In the genomic region with DNA sequence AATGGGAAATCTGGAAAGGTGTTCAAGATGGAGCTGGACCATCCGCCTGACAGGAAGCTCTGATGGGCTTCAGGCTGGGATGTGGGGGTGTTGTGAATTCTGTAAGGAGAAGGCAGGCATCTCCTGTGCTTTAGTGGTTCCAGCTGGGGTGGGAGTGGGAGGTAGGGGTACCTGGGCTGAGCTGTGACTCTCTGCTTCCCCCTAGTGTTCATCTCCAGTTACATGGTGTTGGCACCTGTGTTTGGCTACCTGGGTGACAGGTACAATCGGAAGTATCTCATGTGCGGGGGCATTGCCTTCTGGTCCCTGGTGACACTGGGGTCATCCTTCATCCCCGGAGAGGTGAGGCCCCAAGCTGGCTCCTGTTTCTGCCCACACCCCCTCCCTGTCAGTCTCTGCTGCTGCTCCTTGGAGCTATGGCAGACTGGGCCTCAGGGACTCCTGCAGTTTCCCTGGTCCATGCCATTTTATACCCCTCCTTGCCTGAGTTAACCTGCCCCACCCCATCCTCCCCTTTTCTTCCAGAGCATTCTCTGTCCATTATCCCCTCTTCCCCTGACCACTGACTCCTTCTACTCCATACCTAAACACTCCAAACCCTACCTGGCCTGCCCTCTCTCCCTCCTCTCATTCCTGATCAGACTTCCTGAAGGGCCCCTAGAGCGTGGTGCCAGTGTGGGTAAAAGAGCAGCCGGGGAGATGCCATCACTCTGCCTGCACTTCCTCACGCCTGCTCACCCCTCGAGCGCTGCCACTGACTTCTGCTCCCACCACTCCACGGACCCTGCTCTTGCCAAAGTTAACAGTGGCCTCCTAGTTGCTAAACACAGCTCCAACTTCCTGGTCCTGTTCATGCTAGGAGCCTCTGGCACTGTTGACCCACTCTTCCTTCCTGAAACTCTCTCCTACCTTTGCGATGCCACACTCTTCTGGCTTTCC, we compare ENCODE assay signal across 10 cellular contexts. TPM values are rescaled to one million over a fixed set of nuclear protein-coding genes. Genes with fewer than 3 reads are reported as not detected.
A peak's percentile ranks its signal among the peaks of the same experiment; 100 is the strongest.
DNase-seq lines count a peak whose midpoint lies in the region; FAIRE-seq and TF ChIP-seq lines count a peak whose summit lies in the region.
"Had no signal": no experiment of that assay in that cellular context is flagged by ENCODE, and none has a peak within 500 bp of the region (broad histone marks: within the 10 kb centered on the region; RNA-seq: fewer than 3 reads in every experiment).

No MANE protein-coding gene starts in this region.

- H2BK120ac ChIP-seq in H1 (replicated peaks; ENCODE audit: low read depth, low read length): no peak overlapping the region

- no peak overlapping the region for H3K4me3 ChIP-seq in H1 (ENCODE audit: extremely low read depth in 1 of 4, insufficient read depth in 2 of 4, low read depth in 3 of 4, low read length in 4 of 4)
- no peak overlapping the region for H3K4me3 ChIP-seq in smooth muscle cell
- H3K4me3 ChIP-seq: gastroesophageal sphincter had no signal

- no peak overlapping the region for H3K27ac Mint-ChIP-seq in activated CD4-positive, alpha-beta T cell treated with anti-CD3 and anti-CD28 coated beads, Interleukin-2, amount 10 ng/mL, durations not matched to agents 7 days and 5 days
- H3K27ac Mint-ChIP-seq: activated B cell treated with CpG ODN at 0.5 μM for 24 hours had no signal

- H3K79me2 ChIP-seq in H1 (ENCODE audit: control insufficient read depth in 1 of 2, insufficient read depth in 2 of 2, low read length in 2 of 2): peaks cover 0 to 8% of the 10 kb centered on the region in 2 experiments; a peak in 1 of 4 replicates
- H3K79me2 ChIP-seq in smooth muscle cell (ENCODE audit: low read depth): peaks cover 15% of the 10 kb centered on the region

- TF ChIP-seq RAD21 in H1 (IDR thresholded peaks at IDR 0.05 in 1 of 2, conservative IDR thresholded peaks at IDR 0.05 in 1 of 2; ENCODE audit: low read depth in 2 of 2, low read length in 2 of 2): peak; percentile 56 to 63

- no peak overlapping the region for H2AK5ac ChIP-seq in H1 (ENCODE audit: low read depth, low read length)

- peaks cover 4% of the 10 kb centered on the region; the same call in 1 of the 2 replicates for H3K79me1 ChIP-seq in H1 (ENCODE audit: low read depth, low read length)

- no peak for TF ChIP-seq EP300 in H1 (IDR thresholded peaks at IDR 0.05; ENCODE audit: borderline replicate concordance in 1 of 2, low read depth in 2 of 2, low read length in 2 of 2)

- H3K4me2 ChIP-seq in H1 (ENCODE audit: insufficient read depth in 1 of 2, low read depth in 2 of 2, low read length in 2 of 2) (no peak overlapping the region), smooth muscle cell (no peak overlapping the region)

- H2AFZ ChIP-seq in H1 (ENCODE audit: low read length): no peak overlapping the region
- no peak overlapping the region for H2AFZ ChIP-seq in smooth muscle cell (ENCODE audit: low read depth)

- H3K4me3 Mint-ChIP-seq in activated CD4-positive, alpha-beta T cell treated with anti-CD3 and anti-CD28 coated beads, Interleukin-2, amount 10 ng/mL, durations not matched to agents 7 days and 5 days: no peak overlapping the region
- H3K4me3 Mint-ChIP-seq: activated B cell treated with CpG ODN at 0.5 μM for 24 hours had no signal

- TF ChIP-seq CTCF in H1 (IDR thresholded peaks at IDR 0.05; ENCODE audit: control extremely low read depth in 1 of 3, insufficient read depth in 1 of 3, low read depth in 1 of 3, low read length in 3 of 3): peak; percentile 77 to 87 (median 87)
- peak; percentile 40 for TF ChIP-seq CTCF in smooth muscle cell (IDR thresholded peaks at IDR 0.05; ENCODE audit: borderline replicate concordance, insufficient read depth, poor library complexity, severe bottlenecking)

- H3K27ac ChIP-seq in H1 (ENCODE audit: low read depth, low read length) (no peak overlapping the region), smooth muscle cell (ENCODE audit: low read depth) (no peak overlapping the region)
- H3K27ac ChIP-seq: gastroesophageal sphincter had no signal

- H3K9me3 ChIP-seq in H1 (ENCODE audit: insufficient read depth in 2 of 2, low read depth in 1 of 2, low read length in 1 of 2) (peaks cover 5 to 7% of the 10 kb centered on the region in 2 experiments; a peak in 2 of 4 replicates), smooth muscle cell (replicated peaks; ENCODE audit: low read depth) (no peaks in the 10 kb centered on the region)
- H3K9me3 ChIP-seq: gastroesophageal sphincter had no signal

- no peak overlapping the region for H2BK5ac ChIP-seq in H1 (ENCODE audit: low read depth, low read length)

- intact Hi-C loops in head of caudate nucleus (cut with DNase I): no loop called here

- peak overlapping the region; percentile 46; the same call in 1 of the 2 replicates for H2BK15ac ChIP-seq in H1 (ENCODE audit: low read length)

- H3K27me3 Mint-ChIP-seq in activated CD4-positive, alpha-beta T cell treated with anti-CD3 and anti-CD28 coated beads, Interleukin-2, amount 10 ng/mL, durations not matched to agents 7 days and 5 days: no peaks in the 10 kb centered on the region
- H3K27me3 Mint-ChIP-seq: activated B cell treated with CpG ODN at 0.5 μM for 24 hours had no signal

- WGBS in H1 (ENCODE audit: extremely low coverage in 1 of 2, insufficient coverage in 1 of 2, insufficient read length in 1 of 2, insufficient replicate concordance in 2 of 2, low coverage in 1 of 2, low lambda C conversion rate in 2 of 2, missing lambda C conversion rate in 1 of 2), 2 experiments: 84% methylated on average over 11 of the region's 11 CpGs; no CpG with 5 or more reads in 1 of the 2 experiments
- WGBS in smooth muscle cell (ENCODE audit: low lambda C conversion rate): 83% methylated on average over 11 of the region's 11 CpGs

- no peak overlapping the region for H3K23ac ChIP-seq in H1 (ENCODE audit: insufficient read length)

- H3K18ac ChIP-seq in H1 (ENCODE audit: extremely low read depth, low read length): no peak overlapping the region

- no peak overlapping the region for H2BK20ac ChIP-seq in H1 (ENCODE audit: low read length)

- H3K36me3 ChIP-seq in H1 (ENCODE audit: control insufficient read depth in 2 of 4, insufficient read depth in 4 of 4, low read length in 3 of 4) (peaks cover 0 to 16% (median 3%) of the 10 kb centered on the region in 4 experiments; a peak in 2 of 8 replicates), smooth muscle cell (ENCODE audit: low read depth) (no peaks in the 10 kb centered on the region)

- H4K8ac ChIP-seq in H1 (ENCODE audit: extremely low read depth, insufficient read depth, low read length): no peak overlapping the region

- FAIRE-seq in H1 (lab: Jason Lieb, UNC): no peak

- H3K9me3 Mint-ChIP-seq in activated CD4-positive, alpha-beta T cell treated with anti-CD3 and anti-CD28 coated beads, Interleukin-2, amount 10 ng/mL, durations not matched to agents 7 days and 5 days: peaks cover 5% of the 10 kb centered on the region
- H3K9me3 Mint-ChIP-seq: activated B cell treated with CpG ODN at 0.5 μM for 24 hours had no signal

- H4K20me1 ChIP-seq in H1 (replicated peaks in 1 of 2; ENCODE audit: control insufficient read depth in 1 of 2, insufficient read depth in 2 of 2, low read length in 2 of 2) (peaks cover 2 to 4% of the 10 kb centered on the region in 2 experiments), smooth muscle cell (ENCODE audit: low read depth) (no peaks in the 10 kb centered on the region)

- DNase-seq in activated CD4-positive, alpha-beta T cell treated with anti-CD3 and anti-CD28 coated beads, Interleukin-2, amount 10 ng/mL, durations not matched to agents 7 days and 5 days: peak; percentile 32
- DNase-seq in activated CD4-positive, alpha-beta T cell treated with anti-CD3 and anti-CD28 coated beads, Interleukin-2, amount 50 U/mL, for 48 hours: no peak
- DNase-seq in NCI-H2171 (lab: John Stamatoyannopoulos, UW): peak; percentile 8
- DNase-seq in H1 (ENCODE audit: low read depth in 1 of 2, low spot score in 2 of 2): peak in 1 of 2 experiments; percentile 64
- no peak for DNase-seq in smooth muscle cell (lab: John Stamatoyannopoulos, UW; ENCODE audit: unreplicated experiment)
- no peak for DNase-seq in activated CD8-positive, alpha-beta memory T cell treated with anti-CD3 and anti-CD28 coated beads, Interleukin-2, amount 50 U/mL, for 48 hours
- DNase-seq in mesenteric fat pad (ENCODE audit: low spot score): no peak
- no peak for DNase-seq in head of caudate nucleus
- DNase-seq: activated B cell treated with CpG ODN at 0.5 μM for 24 hours had no signal

- TF ChIP-seq POLR2A in H1 (IDR thresholded peaks at IDR 0.05; ENCODE audit: control extremely low read depth in 1 of 2, low read depth in 2 of 2, low read length in 2 of 2): no peak

- H3K9ac ChIP-seq in H1 (replicated peaks in 1 of 4; ENCODE audit: extremely low read depth in 1 of 4, low read depth in 3 of 4, low read length in 3 of 4): no peak overlapping the region
- no peak overlapping the region for H3K9ac ChIP-seq in smooth muscle cell (ENCODE audit: low read depth)

- no peak overlapping the region for H3K14ac ChIP-seq in H1 (ENCODE audit: insufficient read length)

- no peak overlapping the region for H2BK12ac ChIP-seq in H1 (ENCODE audit: low read depth, low read length)

- H3K36me3 Mint-ChIP-seq in activated CD4-positive, alpha-beta T cell treated with anti-CD3 and anti-CD28 coated beads, Interleukin-2, amount 10 ng/mL, durations not matched to agents 7 days and 5 days (ENCODE audit: low read depth): peaks cover 36% of the 10 kb centered on the region

- H3K23me2 ChIP-seq in H1 (ENCODE audit: low read depth, low read length): peaks cover 8% of the 10 kb centered on the region

- H4K91ac ChIP-seq in H1 (replicated peaks; ENCODE audit: insufficient read length, low read length): no peak overlapping the region

- no peaks in the 10 kb centered on the region for H3K27me3 ChIP-seq in H1 (replicated peaks in 1 of 4; ENCODE audit: control insufficient read depth in 3 of 4, extremely low read depth in 1 of 4, insufficient read depth in 3 of 4, low read length in 3 of 4)
- H3K27me3 ChIP-seq in smooth muscle cell (ENCODE audit: low read depth): no peaks in the 10 kb centered on the region
- H3K27me3 ChIP-seq: gastroesophageal sphincter had no signal

- POLR2A ChIA-PET in activated CD4-positive, alpha-beta T cell treated with anti-CD3 and anti-CD28 coated beads, Interleukin-2, amount 10 ng/mL, durations not matched to agents 7 days and 5 days (lab: Charles Lee): no interaction called here
- POLR2A ChIA-PET in H1 (lab: Charles Lee; ENCODE audit: partially characterized antibody): interaction anchor here (0.6 to 1.9 kb wide), 9 partner anchors 8 to 156 kb away, joined by 3 to 10 read pairs (median 4); a partner anchor contains a TSS

- H3K4ac ChIP-seq in H1 (replicated peaks; ENCODE audit: insufficient read length, low read depth, low read length): no peak overlapping the region

- no peak overlapping the region for H4K5ac ChIP-seq in H1 (ENCODE audit: insufficient read length, low read depth, low read length)

- H3K4me1 ChIP-seq in H1 (replicated peaks in 1 of 4; ENCODE audit: control insufficient read depth in 3 of 4, insufficient read depth in 4 of 4, low read length in 3 of 4) (peaks cover 0 to 7% (median 3%) of the 10 kb centered on the region in 4 experiments; a peak in 5 of 7 replicates), smooth muscle cell (ENCODE audit: low read depth) (peaks cover 5% of the 10 kb centered on the region)

- H3K4me1 Mint-ChIP-seq in activated CD4-positive, alpha-beta T cell treated with anti-CD3 and anti-CD28 coated beads, Interleukin-2, amount 10 ng/mL, durations not matched to agents 7 days and 5 days: peaks cover 46% of the 10 kb centered on the region

- H3K56ac ChIP-seq in H1 (replicated peaks; ENCODE audit: insufficient read length, low read depth, low read length): no peak overlapping the region

- H3F3A ChIP-seq in smooth muscle cell (ENCODE audit: low read depth): peaks cover 4% of the 10 kb centered on the region

- CTCF ChIA-PET in activated CD4-positive, alpha-beta T cell treated with anti-CD3 and anti-CD28 coated beads, Interleukin-2, amount 10 ng/mL, durations not matched to agents 7 days and 5 days (lab: Charles Lee): interaction anchor here (0.5 to 1.6 kb wide), 6 partner anchors 8 to 103 kb away, joined by 3 to 6 read pairs (median 4); no protein-coding TSS in a partner anchor
- CTCF ChIA-PET in H1 (lab: Charles Lee; ENCODE audit: partially characterized antibody): interaction anchor here (0.5 to 4.6 kb wide), 25 partner anchors 9 to 657 kb away, joined by 3 to 25 read pairs (median 4); a partner anchor contains a TSS

RNA-seq across cellular contexts. Expression of a gene that starts 3.4 kb away (rescaled TPM):
- 10 to 100 TPM; 24.8 to 26.1 TPM for total RNA-seq in activated CD4-positive, alpha-beta T cell treated with anti-CD3 and anti-CD28 coated beads, Interleukin-2, amount 10 ng/mL, durations not matched to agents 7 days and 5 days
- 48.8 and 49.7 TPM in 2 replicates for total RNA-seq in H1 (2021; fragmentation: NEBNext Ultra II Directional; extraction: Animal tissue kit (Norgen Biotek cat#: 25700))
- polyA plus RNA-seq in H1 (2011; rRNA removed): 66.9 and 124 TPM in 2 replicates
- polyA plus RNA-seq in H1 (2011; cell fraction: cytosol; rRNA removed): 46.9 TPM
- 99.1 TPM for polyA plus RNA-seq in H1 (2011; cell fraction: nucleus; rRNA removed)
- 39.9 to 59.4 TPM (median 47.8 TPM) in 4 replicates for polyA plus RNA-seq in H1 (2012, experiment 1 of 2)
- 68.0 TPM for polyA plus RNA-seq in H1 (2012, experiment 2 of 2)
- polyA plus RNA-seq in H1 (2013, experiment 1 of 2): 48.1 TPM
- polyA plus RNA-seq in H1 (2013, experiment 2 of 2): 54.5 TPM
- polyA minus RNA-seq in H1 (2011; rRNA and poly(A)+ RNA removed): 38.1 and 58.7 TPM in 2 replicates
- 38.8 TPM for polyA minus RNA-seq in H1 (2011; cell fraction: cytosol; rRNA and poly(A)+ RNA removed)
- 22.0 TPM for polyA minus RNA-seq in H1 (2011; cell fraction: nucleus; rRNA and poly(A)+ RNA removed)
- 28.6 and 29.8 TPM in 2 replicates for total RNA-seq in smooth muscle cell
- 109 and 113 TPM in 2 replicates for polyA plus RNA-seq in smooth muscle cell
- 31.4 TPM for total RNA-seq in mesenteric fat pad

RNA-seq across cellular contexts. Expression of a gene that starts 6.9 kb away (rescaled TPM):
- 100 to 1,000 TPM; 365 to 379 TPM for total RNA-seq in activated CD4-positive, alpha-beta T cell treated with anti-CD3 and anti-CD28 coated beads, Interleukin-2, amount 10 ng/mL, durations not matched to agents 7 days and 5 days
- 2.7 and 3.0 TPM in 2 replicates for total RNA-seq in H1 (2021; fragmentation: NEBNext Ultra II Directional; extraction: Animal tissue kit (Norgen Biotek cat#: 25700))
- polyA plus RNA-seq in H1 (2011; rRNA removed) (3.4 and 6.9 TPM in 2 replicates), smooth muscle cell (3.2 and 3.5 TPM in 2 replicates)
- polyA plus RNA-seq in H1 (2011; cell fraction: cytosol; rRNA removed): 3.8 TPM
- polyA plus RNA-seq in H1 (2011; cell fraction: nucleus; rRNA removed): 37.5 TPM
- 5.0 to 7.0 TPM (median 5.7 TPM) in 4 replicates for polyA plus RNA-seq in H1 (2012, experiment 1 of 2)
- 4.2 TPM for polyA plus RNA-seq in H1 (2012, experiment 2 of 2)
- 3.2 TPM for polyA plus RNA-seq in H1 (2013, experiment 1 of 2)
- 2.6 TPM for polyA plus RNA-seq in H1 (2013, experiment 2 of 2)
- 0.85 and 1.7 TPM in 2 replicates for polyA minus RNA-seq in H1 (2011; rRNA and poly(A)+ RNA removed)
- not detected for polyA minus RNA-seq in H1 (2011; cell fraction: cytosol; rRNA and poly(A)+ RNA removed)
- 2.9 TPM for polyA minus RNA-seq in H1 (2011; cell fraction: nucleus; rRNA and poly(A)+ RNA removed)
- total RNA-seq in smooth muscle cell (2.1 and 8.2 TPM in 2 replicates), mesenteric fat pad (4.1 TPM)

RNA-seq across cellular contexts. Expression of a gene that starts 27.2 kb away (rescaled TPM):
- total RNA-seq in activated CD4-positive, alpha-beta T cell treated with anti-CD3 and anti-CD28 coated beads, Interleukin-2, amount 10 ng/mL, durations not matched to agents 7 days and 5 days: 100 to 1,000 TPM; 114 to 130 TPM
- total RNA-seq in H1 (2021; fragmentation: NEBNext Ultra II Directional; extraction: Animal tissue kit (Norgen Biotek cat#: 25700)): 54.4 and 56.0 TPM in 2 replicates
- polyA plus RNA-seq in H1 (2011; rRNA removed) (71.5 and 73.3 TPM in 2 replicates), smooth muscle cell (13.1 and 15.2 TPM in 2 replicates)
- polyA plus RNA-seq in H1 (2011; cell fraction: cytosol; rRNA removed): 86.2 TPM
- polyA plus RNA-seq in H1 (2011; cell fraction: nucleus; rRNA removed): 140 TPM
- polyA plus RNA-seq in H1 (2012, experiment 1 of 2): 75.2 to 84.1 TPM (median 78.7 TPM) in 4 replicates
- 41.1 TPM for polyA plus RNA-seq in H1 (2012, experiment 2 of 2)
- 45.8 TPM for polyA plus RNA-seq in H1 (2013, experiment 1 of 2)
- polyA plus RNA-seq in H1 (2013, experiment 2 of 2): 38.1 TPM
- 67.6 and 74.7 TPM in 2 replicates for polyA minus RNA-seq in H1 (2011; rRNA and poly(A)+ RNA removed)
- polyA minus RNA-seq in H1 (2011; cell fraction: cytosol; rRNA and poly(A)+ RNA removed): 27.4 TPM
- 67.3 TPM for polyA minus RNA-seq in H1 (2011; cell fraction: nucleus; rRNA and poly(A)+ RNA removed)
- total RNA-seq in smooth muscle cell (9.7 and 19.0 TPM in 2 replicates), mesenteric fat pad (29.4 TPM)

RNA-seq across cellular contexts. Expression of a gene that starts 46.2 kb away (rescaled TPM):
- under 1 TPM in 1 of 2 experiments, not detected in 1; 0.12 TPM for total RNA-seq in activated CD4-positive, alpha-beta T cell treated with anti-CD3 and anti-CD28 coated beads, Interleukin-2, amount 10 ng/mL, durations not matched to agents 7 days and 5 days
- total RNA-seq in H1 (2021; fragmentation: NEBNext Ultra II Directional; extraction: Animal tissue kit (Norgen Biotek cat#: 25700)): 0.21 and 0.65 TPM in 2 replicates
- polyA plus RNA-seq in H1 (2011; rRNA removed) (0.57 and 2.3 TPM in 2 replicates), smooth muscle cell (not detected in 2 replicates)
- polyA plus RNA-seq in H1 (2011; cell fraction: cytosol; rRNA removed): 1.8 TPM
- polyA plus RNA-seq in H1 (2011; cell fraction: nucleus; rRNA removed): 1.0 TPM
- polyA plus RNA-seq in H1 (2012, experiment 1 of 2): 0.53 to 0.73 TPM (median 0.65 TPM) in 4 replicates
- 0.16 TPM for polyA plus RNA-seq in H1 (2012, experiment 2 of 2)
- polyA plus RNA-seq in H1 (2013, experiment 1 of 2): 1.1 TPM
- polyA plus RNA-seq in H1 (2013, experiment 2 of 2): 1.6 TPM
- polyA minus RNA-seq in H1 (2011; rRNA and poly(A)+ RNA removed): 0.28 TPM in 1 of 2 replicates, not detected in the other
- polyA minus RNA-seq in H1 (2011; cell fraction: cytosol; rRNA and poly(A)+ RNA removed): not detected
- polyA minus RNA-seq in H1 (2011; cell fraction: nucleus; rRNA and poly(A)+ RNA removed): 1.1 TPM
- total RNA-seq in smooth muscle cell (not detected in 2 replicates), mesenteric fat pad (0.67 TPM)
- total RNA-seq: gastroesophageal sphincter had no signal

RNA-seq across cellular contexts. Expression of a gene that starts 52.9 kb away (rescaled TPM):
- total RNA-seq in activated CD4-positive, alpha-beta T cell treated with anti-CD3 and anti-CD28 coated beads, Interleukin-2, amount 10 ng/mL, durations not matched to agents 7 days and 5 days: 10 to 100 TPM; 16.8 to 21.1 TPM
- total RNA-seq in H1 (2021; fragmentation: NEBNext Ultra II Directional; extraction: Animal tissue kit (Norgen Biotek cat#: 25700)): 13.3 and 14.9 TPM in 2 replicates
- polyA plus RNA-seq in H1 (2011; rRNA removed): 10.4 and 13.2 TPM in 2 replicates
- 21.1 TPM for polyA plus RNA-seq in H1 (2011; cell fraction: cytosol; rRNA removed)
- 27.3 TPM for polyA plus RNA-seq in H1 (2011; cell fraction: nucleus; rRNA removed)
- 13.5 to 16.6 TPM (median 15.7 TPM) in 4 replicates for polyA plus RNA-seq in H1 (2012, experiment 1 of 2)
- polyA plus RNA-seq in H1 (2012, experiment 2 of 2): 10.2 TPM
- polyA plus RNA-seq in H1 (2013, experiment 1 of 2): 8.9 TPM
- polyA plus RNA-seq in H1 (2013, experiment 2 of 2): 8.0 TPM
- polyA minus RNA-seq in H1 (2011; rRNA and poly(A)+ RNA removed): 3.9 and 4.0 TPM in 2 replicates
- polyA minus RNA-seq in H1 (2011; cell fraction: cytosol; rRNA and poly(A)+ RNA removed): 9.5 TPM
- 13.0 TPM for polyA minus RNA-seq in H1 (2011; cell fraction: nucleus; rRNA and poly(A)+ RNA removed)
- 9.2 and 16.6 TPM in 2 replicates for total RNA-seq in smooth muscle cell
- polyA plus RNA-seq in smooth muscle cell: 14.5 and 14.7 TPM in 2 replicates
- 7.5 TPM for total RNA-seq in mesenteric fat pad

Comparison
In these comparisons a context has a peak if more than half of its experiments do, and no peak if none do; other contexts are left out.
1. DNase-seq: peak in activated CD4-positive, alpha-beta T cell treated with anti-CD3 and anti-CD28 coated beads, Interleukin-2, amount 10 ng/mL, durations not matched to agents 7 days and 5 days (single experiment) and NCI-H2171 (single experiment); none in activated CD4-positive, alpha-beta T cell treated with anti-CD3 and anti-CD28 coated beads, Interleukin-2, amount 50 U/mL, for 48 hours (0 of 2), smooth muscle cell (single experiment), activated CD8-positive, alpha-beta memory T cell treated with anti-CD3 and anti-CD28 coated beads, Interleukin-2, amount 50 U/mL, for 48 hours (single experiment), mesenteric fat pad (single experiment) and head of caudate nucleus (0 of 42).
2. RNA of a gene that starts 6.9 kb away (total RNA-seq): 365 to 379 TPM in activated CD4-positive, alpha-beta T cell treated with anti-CD3 and anti-CD28 coated beads, Interleukin-2, amount 10 ng/mL, durations not matched to agents 7 days and 5 days; 2.1 to 8.2 TPM in smooth muscle cell, 4.1 TPM in mesenteric fat pad (single experiment) and 2.7 to 3.0 TPM in H1; every median in the first group is over 10 times any median in the second.